In genomic region chr6:31308050-31308844, GRCh38 we compare ENCODE assay signal across 7 cellular contexts. TPM values are rescaled to one million over a fixed set of nuclear protein-coding genes. Genes with fewer than 3 reads are reported as not detected.
DNase-seq lines count a peak whose midpoint lies in the region; ATAC-seq lines count a peak whose summit lies in the region.

No MANE protein-coding gene starts in this region.

- peak overlapping the region; percentile 73 for H3K4me3 Mint-ChIP-seq in activated T-cell treated with anti-CD3 and anti-CD28 coated beads, Interleukin-2, amount 50 U/mL, for 24 hours

- DNase-seq in NCI-H187 treated with DMSO at 0.1 percent for 48 hours (lab: John Stamatoyannopoulos, UW) (peak; percentile 15), left ventricle myocardium superior (peak; percentile 39), DMS79 treated with DMSO at 0.1 percent for 48 hours (lab: John Stamatoyannopoulos, UW) (no peak)
- peak; percentile 83 for DNase-seq in activated T-cell treated with anti-CD3 and anti-CD28 coated beads, Interleukin-2, amount 50 U/mL, for 24 hours
- peak; percentile 38 to 42 for DNase-seq in stimulated activated CD4-positive, alpha-beta T cell treated with anti-CD3 and anti-CD28 coated beads, Interleukin-1b, Interleukin-23, amount 100 ng/mL, for 1 hour (ENCODE audit: low read depth in 2 of 2)

- H3K36me3 Mint-ChIP-seq in activated T-cell treated with anti-CD3 and anti-CD28 coated beads, Interleukin-2, amount 50 U/mL, for 24 hours (ENCODE audit: low read depth), result no peaks in the 10 kb centered on the region

- peaks cover 20% of the 10 kb centered on the region for H3K27me3 Mint-ChIP-seq in activated T-cell treated with anti-CD3 and anti-CD28 coated beads, Interleukin-2, amount 50 U/mL, for 24 hours

- ATAC-seq in left ventricle myocardium superior, result peak; percentile 33
- ATAC-seq in GM18867 (IDR thresholded peaks at IDR 0.05; ENCODE audit: unreplicated experiment), result no peak
- ATAC-seq in HG02938 (IDR thresholded peaks at IDR 0.05; ENCODE audit: unreplicated experiment), result no peak

- H3K9me3 Mint-ChIP-seq in activated T-cell treated with anti-CD3 and anti-CD28 coated beads, Interleukin-2, amount 50 U/mL, for 24 hours, result no peaks in the 10 kb centered on the region

- peaks cover 10% of the 10 kb centered on the region for H3K4me1 Mint-ChIP-seq in activated T-cell treated with anti-CD3 and anti-CD28 coated beads, Interleukin-2, amount 50 U/mL, for 24 hours (ENCODE audit: low read depth)

- H3K27ac Mint-ChIP-seq in activated T-cell treated with anti-CD3 and anti-CD28 coated beads, Interleukin-2, amount 50 U/mL, for 24 hours, result peak overlapping the region; percentile 81

- intact Hi-C loops in left ventricle myocardium superior (cut with micrococcal nuclease), result no loop called here

RNA-seq across cellular contexts. Expression of gene HLA-C, which starts 36.4 kb away (rescaled TPM):
- 167 TPM for total RNA-seq in left ventricle myocardium superior

RNA-seq across cellular contexts. Expression of gene HLA-B, which starts 48.7 kb away (rescaled TPM):
- total RNA-seq in left ventricle myocardium superior, result 431 TPM
